10 cellular contexts compared by ENCODE assay signal in the genomic region with DNA sequence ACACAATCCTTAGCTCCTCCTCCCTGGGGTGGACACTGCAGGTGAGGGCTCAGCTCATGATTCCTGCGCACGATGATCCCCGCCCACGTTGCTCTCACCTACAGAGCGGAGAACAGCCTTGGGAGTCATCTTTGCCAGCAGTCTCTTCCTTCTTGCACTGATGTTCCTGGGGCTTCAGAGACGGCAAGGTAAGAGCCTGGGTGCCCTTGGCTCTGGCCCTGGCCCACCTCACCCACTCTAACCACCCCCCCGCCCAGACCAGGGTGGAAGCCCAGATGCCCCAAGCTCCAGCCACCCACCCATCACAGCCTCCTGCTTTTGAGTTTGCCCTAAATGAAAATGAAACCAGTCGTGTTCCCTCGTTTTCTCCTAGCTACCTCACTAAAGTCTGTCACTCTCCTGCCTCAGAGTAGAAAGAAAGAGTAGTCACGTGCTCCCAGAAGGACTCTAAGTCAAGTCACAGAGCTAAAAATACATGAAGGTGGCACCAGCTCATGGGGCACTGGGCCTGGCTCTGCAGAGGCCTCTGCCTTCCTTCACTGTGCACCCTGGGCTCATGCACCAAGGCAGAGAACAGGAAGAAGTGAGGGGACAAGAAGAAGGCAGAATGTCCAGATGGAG. TPM values are rescaled to one million over a fixed set of nuclear protein-coding genes. Genes with fewer than 3 reads are reported as not detected.
DNase-seq lines count a peak whose midpoint lies in the region; ATAC-seq, FAIRE-seq and TF ChIP-seq lines count a peak whose summit lies in the region.
"Had no signal": no experiment of that assay in that cellular context is flagged by ENCODE, and none has a peak within 500 bp of the region (broad histone marks: within the 10 kb centered on the region; RNA-seq: fewer than 3 reads in every experiment).

No MANE protein-coding gene starts in this region.

- H3K36me3 ChIP-seq in heart left ventricle = peaks cover 0 to 97% (median 92%) of the 10 kb centered on the region in 9 donors

- no peaks in the 10 kb centered on the region for H3K27me3 ChIP-seq in heart left ventricle

- no peak for TF ChIP-seq POLR2A in heart left ventricle (IDR thresholded peaks at IDR 0.05)

- 71 to 76% (median 75%) methylated on average over 10 of the region's 10 CpGs for WGBS in heart left ventricle, 4 donors

- peaks cover 84% of the 10 kb centered on the region for H3K36me3 Mint-ChIP-seq in activated CD4-positive, alpha-beta memory T cell treated with anti-CD3 and anti-CD28 coated beads, Interleukin-2, amount 10 ng/mL, durations not matched to agents 7 days and 5 days (ENCODE audit: low read depth)

- POLR2A ChIA-PET in activated CD4-positive, alpha-beta memory T cell treated with anti-CD3 and anti-CD28 coated beads, Interleukin-2, amount 10 ng/mL, durations not matched to agents 7 days and 5 days (lab: Charles Lee) = interaction anchor here (1.7 to 21.3 kb wide), 15 partner anchors 8 to 125 kb away, joined by 4 to 298 read pairs (median 21); a partner anchor contains a TSS

- H3K4me1 Mint-ChIP-seq in activated CD4-positive, alpha-beta memory T cell treated with anti-CD3 and anti-CD28 coated beads, Interleukin-2, amount 10 ng/mL, durations not matched to agents 7 days and 5 days = peaks cover 80% of the 10 kb centered on the region

- peak overlapping the region in 10 of 12 donors; percentile 24 to 84 (median 58) for H3K27ac ChIP-seq in heart left ventricle

- no peaks in the 10 kb centered on the region for H3K27me3 Mint-ChIP-seq in activated CD4-positive, alpha-beta memory T cell treated with anti-CD3 and anti-CD28 coated beads, Interleukin-2, amount 10 ng/mL, durations not matched to agents 7 days and 5 days

- no peaks in the 10 kb centered on the region for H3K9me3 ChIP-seq in heart left ventricle

- H3K4me1 ChIP-seq in heart left ventricle = peaks cover 0 to 65% (median 15%) of the 10 kb centered on the region in 12 donors

- peak overlapping the region; percentile 98 for H3K27ac Mint-ChIP-seq in activated CD4-positive, alpha-beta memory T cell treated with anti-CD3 and anti-CD28 coated beads, Interleukin-2, amount 10 ng/mL, durations not matched to agents 7 days and 5 days

- peak; percentile 60 for FAIRE-seq in HTR-8/SVneo (lab: Jason Lieb, UNC)

- H3K9me3 Mint-ChIP-seq in activated CD4-positive, alpha-beta memory T cell treated with anti-CD3 and anti-CD28 coated beads, Interleukin-2, amount 10 ng/mL, durations not matched to agents 7 days and 5 days = no peaks in the 10 kb centered on the region

- ATAC-seq in heart left ventricle (peak; percentile 78 to 79 (median 78)), HG03342 (IDR thresholded peaks at IDR 0.05; ENCODE audit: unreplicated experiment) (no peak), HG03378 (IDR thresholded peaks at IDR 0.05; ENCODE audit: unreplicated experiment) (no peak)

- CTCF ChIA-PET in activated CD4-positive, alpha-beta memory T cell treated with anti-CD3 and anti-CD28 coated beads, Interleukin-2, amount 10 ng/mL, durations not matched to agents 7 days and 5 days (lab: Charles Lee) = interaction anchor here (0.8 to 4.3 kb wide), 14 partner anchors 9 to 135 kb away, joined by 3 to 36 read pairs (median 3); a partner anchor contains a TSS

- H3K4me3 ChIP-seq in heart left ventricle = peak overlapping the region in 1 of 12 donors; percentile 29

- DNase-seq in HTR-8/SVneo (ENCODE audit: insufficient read length, low spot score) (no peak), heart left ventricle (no peak), cerebellar cortex (ENCODE audit: low spot score) (no peak), SW480 (ENCODE audit: low spot score) (no peak)
- peak; percentile 43 for DNase-seq in activated CD4-positive, alpha-beta memory T cell treated with anti-CD3 and anti-CD28 coated beads, Interleukin-2, amount 10 ng/mL, durations not matched to agents 7 days and 5 days
- DNase-seq in stimulated activated CD8-positive, alpha-beta memory T cell treated with anti-CD3 and anti-CD28 coated beads, Interleukin-4, amount 100 ng/mL, for 48 hours = peak; percentile 61
- DNase-seq: cerebellar nuclear complex, NCI-H524 treated with DMSO at 0.1 percent for 48 hours had no signal

- no peak for TF ChIP-seq CTCF in heart left ventricle (IDR thresholded peaks at IDR 0.05)

- intact Hi-C loops in heart left ventricle (cut with DNase I) = loop anchor here in 4 of 10 donors (5.0 to 10.0 kb wide), 4 partner anchors 39 to 144 kb away; no protein-coding TSS in a partner anchor

- peak overlapping the region; percentile 74 for H3K4me3 Mint-ChIP-seq in activated CD4-positive, alpha-beta memory T cell treated with anti-CD3 and anti-CD28 coated beads, Interleukin-2, amount 10 ng/mL, durations not matched to agents 7 days and 5 days

RNA-seq across cellular contexts. Expression of a gene that starts 9.0 kb away (rescaled TPM):
- 10 to 100 TPM; 45.0 to 49.0 TPM for total RNA-seq in activated CD4-positive, alpha-beta memory T cell treated with anti-CD3 and anti-CD28 coated beads, Interleukin-2, amount 10 ng/mL, durations not matched to agents 7 days and 5 days
- 10 to 100 TPM in 8 of 9 donors, 1 to 10 TPM in 1; 6.9 to 55.6 (median 14.1) TPM for total RNA-seq in heart left ventricle
- 10 to 100 TPM in 1 of 2 donors, 1 to 10 TPM in 1; 5.4 to 10.2 TPM for polyA plus RNA-seq in heart left ventricle

RNA-seq across cellular contexts. Expression of a gene that starts 9.6 kb away (rescaled TPM):
- 10 to 100 TPM; 45.1 to 50.9 TPM for total RNA-seq in activated CD4-positive, alpha-beta memory T cell treated with anti-CD3 and anti-CD28 coated beads, Interleukin-2, amount 10 ng/mL, durations not matched to agents 7 days and 5 days
- 1 to 10 TPM; 2.1 to 8.3 (median 3.4) TPM for total RNA-seq in heart left ventricle
- 1 to 10 TPM; 2.7 to 6.2 TPM for polyA plus RNA-seq in heart left ventricle

RNA-seq across cellular contexts. Expression of a gene that starts 16.1 kb away (rescaled TPM):
- total RNA-seq in activated CD4-positive, alpha-beta memory T cell treated with anti-CD3 and anti-CD28 coated beads, Interleukin-2, amount 10 ng/mL, durations not matched to agents 7 days and 5 days = 10 to 100 TPM; 39.9 to 43.4 TPM
- total RNA-seq in heart left ventricle = 1 to 10 TPM in 1 of 9 donors, under 1 TPM in 3, not detected in 5; 0.27 to 5.3 (median 0.42) TPM
- under 1 TPM in 1 of 2 donors, not detected in 1; 0.19 TPM for polyA plus RNA-seq in heart left ventricle

RNA-seq across cellular contexts. Expression of a gene that starts 32.2 kb away (rescaled TPM):
- 100 to 1,000 TPM; 204 to 208 TPM for total RNA-seq in activated CD4-positive, alpha-beta memory T cell treated with anti-CD3 and anti-CD28 coated beads, Interleukin-2, amount 10 ng/mL, durations not matched to agents 7 days and 5 days
- total RNA-seq in heart left ventricle = 100 to 1,000 TPM in 8 of 9 donors, 10 to 100 TPM in 1; 95.6 to 300 (median 228) TPM
- polyA plus RNA-seq in heart left ventricle = 100 to 1,000 TPM; 164 to 210 TPM

RNA-seq across cellular contexts. Expression of a gene that starts 33.0 kb away (rescaled TPM):
- 100 to 1,000 TPM; 153 to 156 TPM for total RNA-seq in activated CD4-positive, alpha-beta memory T cell treated with anti-CD3 and anti-CD28 coated beads, Interleukin-2, amount 10 ng/mL, durations not matched to agents 7 days and 5 days
- total RNA-seq in heart left ventricle = 10 to 100 TPM in 8 of 9 donors, 1 to 10 TPM in 1; 8.4 to 22.4 (median 11.3) TPM
- polyA plus RNA-seq in heart left ventricle = 1 to 10 TPM; 3.3 to 8.1 TPM

Comparison
In these comparisons a context has a peak if more than half of its experiments do, and no peak if none do; other contexts are left out.
1. DNase-seq: peak in activated CD4-positive, alpha-beta memory T cell treated with anti-CD3 and anti-CD28 coated beads, Interleukin-2, amount 10 ng/mL, durations not matched to agents 7 days and 5 days (single experiment) and stimulated activated CD8-positive, alpha-beta memory T cell treated with anti-CD3 and anti-CD28 coated beads, Interleukin-4, amount 100 ng/mL, for 48 hours (single experiment); none in HTR-8/SVneo (single experiment), heart left ventricle (0 of 5), cerebellar cortex (single experiment) and SW480 (single experiment).
2. ATAC-seq: peak in heart left ventricle (4 of 4); none in HG03342 (single experiment) and HG03378 (single experiment).
3. RNA of a gene that starts 9.6 kb away (total RNA-seq): 45.1 to 50.9 TPM in activated CD4-positive, alpha-beta memory T cell treated with anti-CD3 and anti-CD28 coated beads, Interleukin-2, amount 10 ng/mL, durations not matched to agents 7 days and 5 days; 2.1 to 8.3 TPM in heart left ventricle; every median in the first group is over 4 times any median in the second.
4. RNA of a gene that starts 16.1 kb away (total RNA-seq): 39.9 to 43.4 TPM in activated CD4-positive, alpha-beta memory T cell treated with anti-CD3 and anti-CD28 coated beads, Interleukin-2, amount 10 ng/mL, durations not matched to agents 7 days and 5 days; 0.27 to 5.3 TPM in heart left ventricle; every median in the first group is over 4 times any median in the second.